In genomic region chr1:166900987-166901386, GRCh38 we compare ENCODE assay signal across 16 cellular contexts.
"Had no signal": no experiment of that assay in that cellular context is flagged by ENCODE, and none has a peak within 500 bp of the region (broad histone marks: within the 10 kb centered on the region; RNA-seq: fewer than 3 reads in every experiment).

No MANE protein-coding gene starts in this region.

- H3K27ac ChIP-seq: body of pancreas, tibial artery had no signal

- H3K27me3 ChIP-seq: body of pancreas, esophagus squamous epithelium, tibial artery had no signal

- H3K4me1 ChIP-seq: body of pancreas had no signal

- H3K4me3 ChIP-seq: body of pancreas, esophagus squamous epithelium, tibial artery had no signal

- H3K4me3 Mint-ChIP-seq: activated B cell treated with CpG ODN at 0.5 μM for 24 hours; activated CD4-positive, alpha-beta memory T cell treated with anti-CD3 and anti-CD28 coated beads, Interleukin-2, amount 10 ng/mL, durations not matched to agents 7 days and 5 days; activated CD8-positive, alpha-beta memory T cell treated with anti-CD3 and anti-CD28 coated beads, Interleukin-2, amount 10 ng/mL, durations not matched to agents 7 days and 5 days; activated naive CD8-positive, alpha-beta T cell treated with anti-CD3 and anti-CD28 coated beads for 36 hours; effector memory CD8-positive, alpha-beta T cell; nephron progenitor cell had no signal

- ATAC-seq: activated CD8-positive, alpha-beta memory T cell treated with anti-CD3 and anti-CD28 coated beads, Interleukin-2, amount 10 ng/mL, durations not matched to agents 7 days and 5 days; body of pancreas; effector memory CD8-positive, alpha-beta T cell; stimulated activated naive CD8-positive, alpha-beta T cell treated with anti-CD3 and anti-CD28 coated beads, Interleukin-15, Interleukin-2, amounts not matched to agents 100 U/mL and 50 U/mL, for 24 hours had no signal

- FAIRE-seq: urothelium cell line had no signal

- DNase-seq: activated B cell treated with CpG ODN at 0.5 μM for 24 hours; activated CD4-positive, alpha-beta memory T cell treated with anti-CD3 and anti-CD28 coated beads, Interleukin-2, amount 10 ng/mL, durations not matched to agents 7 days and 5 days; activated CD4-positive, alpha-beta T cell treated with anti-CD3 and anti-CD28 coated beads for 48 hours; activated CD8-positive, alpha-beta memory T cell treated with anti-CD3 and anti-CD28 coated beads, Interleukin-2, amount 10 ng/mL, durations not matched to agents 7 days and 5 days; activated naive CD4-positive, alpha-beta T cell; activated naive CD8-positive, alpha-beta T cell treated with anti-CD3 and anti-CD28 coated beads for 36 hours; amniotic stem cell; body of pancreas; effector memory CD8-positive, alpha-beta T cell; esophagus squamous epithelium; nephron progenitor cell; nucleus accumbens; stimulated activated naive CD8-positive, alpha-beta T cell treated with anti-CD3 and anti-CD28 coated beads, Interleukin-15, Interleukin-2, amounts not matched to agents 100 U/mL and 50 U/mL, for 24 hours; substantia nigra; tibial artery had no signal

- H3K27me3 Mint-ChIP-seq: activated naive CD8-positive, alpha-beta T cell treated with anti-CD3 and anti-CD28 coated beads for 36 hours had no signal

- H3K27ac Mint-ChIP-seq: activated B cell treated with CpG ODN at 0.5 μM for 24 hours; activated CD4-positive, alpha-beta memory T cell treated with anti-CD3 and anti-CD28 coated beads, Interleukin-2, amount 10 ng/mL, durations not matched to agents 7 days and 5 days; activated CD8-positive, alpha-beta memory T cell treated with anti-CD3 and anti-CD28 coated beads, Interleukin-2, amount 10 ng/mL, durations not matched to agents 7 days and 5 days; activated naive CD8-positive, alpha-beta T cell treated with anti-CD3 and anti-CD28 coated beads for 36 hours; effector memory CD8-positive, alpha-beta T cell; nephron progenitor cell had no signal

- H3K9me3 ChIP-seq: body of pancreas, esophagus squamous epithelium, tibial artery had no signal

- H3K36me3 ChIP-seq: esophagus squamous epithelium, tibial artery had no signal

- H3K4me1 Mint-ChIP-seq: nephron progenitor cell had no signal
